ENCODE assay signal across 1 cellular context in genomic region chr9:84323777-84324317, GRCh38.
TF ChIP-seq lines count a peak whose summit lies in the region.

No MANE protein-coding gene starts in this region.

TF ChIP-seq in SK-N-SH, 30 proteins besides CTCF, POLR2A, EP300 and RAD21 (continued from another document):
- TF ChIP-seq REST (IDR thresholded peaks at IDR 0.05; ENCODE audit: low read depth, low read length) (no peak), GATA2 (CRISPR knock-in tag; IDR thresholded peaks at IDR 0.05) (no peak), SIN3A (IDR thresholded peaks at IDR 0.05; ENCODE audit: borderline replicate concordance, low read depth, low read length) (no peak)
